Comparison of ENCODE assay signal across 19 cellular contexts in the genomic region with DNA sequence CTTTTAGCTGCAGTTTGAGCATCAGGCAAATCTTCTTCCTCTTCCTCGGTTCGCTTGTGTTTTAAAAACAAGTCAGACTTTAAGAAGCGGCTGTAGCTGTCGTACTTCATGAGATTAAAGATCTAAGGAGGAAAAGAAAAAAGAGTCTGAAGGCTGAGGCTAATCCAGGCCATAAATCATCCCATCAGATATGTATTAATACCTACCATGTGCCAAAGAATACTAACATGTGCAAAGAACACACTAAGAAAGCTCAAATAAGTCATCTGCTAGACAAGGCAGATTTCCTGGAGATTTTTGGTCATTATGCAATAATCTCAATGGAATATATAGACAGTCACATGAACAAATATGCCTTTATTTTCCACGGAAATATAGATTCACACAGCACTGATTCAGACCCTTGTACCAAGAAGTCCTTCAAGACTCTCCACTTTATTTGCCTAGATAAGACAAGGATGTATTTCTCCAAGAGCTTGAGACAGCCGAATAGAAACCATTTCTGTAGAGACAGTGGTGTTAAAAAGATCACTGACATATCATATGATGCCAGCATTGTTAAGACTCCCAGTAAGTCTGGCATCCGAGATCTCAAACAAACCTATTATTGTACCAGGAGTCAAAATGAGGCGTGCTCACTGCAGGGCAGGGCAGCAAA. TPM values are rescaled to one million over a fixed set of nuclear protein-coding genes. Genes with fewer than 3 reads are reported as not detected.
A peak's percentile ranks its signal among the peaks of the same experiment; 100 is the strongest.
DNase-seq lines count a peak whose midpoint lies in the region; ATAC-seq, FAIRE-seq and TF ChIP-seq lines count a peak whose summit lies in the region.
"Had no signal": no experiment of that assay in that cellular context is flagged by ENCODE, and none has a peak within 500 bp of the region (broad histone marks: within the 10 kb centered on the region; RNA-seq: fewer than 3 reads in every experiment).

No MANE protein-coding gene starts in this region.

- TF ChIP-seq CTCF in natural killer cell (IDR thresholded peaks at IDR 0.05) (no peak), endothelial cell of umbilical vein (IDR thresholded peaks at IDR 0.05; ENCODE audit: extremely low read depth in 1 of 2, insufficient read depth in 1 of 2, low read depth in 1 of 2, low read length in 2 of 2) (no peak), transverse colon (IDR thresholded peaks at IDR 0.05) (no peak), PC-9 (conservative IDR thresholded peaks at IDR 0.05) (no peak)

- 63 to 78% methylated on average over 7 to 8 of the region's 8 CpGs for WGBS in transverse colon (ENCODE audit: low coverage in 1 of 2), 2 donors

- in situ Hi-C loops in transverse colon (cut with MboI; ENCODE audit: low pct_ligation_motif_present in 1 of 4, low pct_unique_long_range_greater_than_20kb in 1 of 4, low sequenced_read_pairs in 3 of 4), result no loop called here

- H3K36me3 ChIP-seq in endothelial cell of umbilical vein (ENCODE audit: control insufficient read depth in 2 of 2, extremely low read depth in 1 of 2, insufficient read depth in 2 of 2, low read length in 2 of 2) (no peaks in the 10 kb centered on the region), transverse colon (no peaks in the 10 kb centered on the region), PC-9 (ENCODE audit: low read depth) (no peaks in the 10 kb centered on the region)
- H3K36me3 ChIP-seq: MG63, vagina had no signal

- H3K27me3 ChIP-seq in endothelial cell of umbilical vein (ENCODE audit: control insufficient read depth in 2 of 2, insufficient read depth in 2 of 2, low read length in 2 of 2) (no peaks in the 10 kb centered on the region), transverse colon (no peaks in the 10 kb centered on the region), PC-9 (ENCODE audit: insufficient read depth, low read depth) (no peaks in the 10 kb centered on the region)
- H3K27me3 ChIP-seq: body of pancreas, MG63, sigmoid colon, vagina had no signal

- no peak overlapping the region for H3K4me2 ChIP-seq in endothelial cell of umbilical vein (ENCODE audit: insufficient read depth, low read length)
- no peak overlapping the region for H3K4me2 ChIP-seq in PC-9

- CTCF ChIA-PET in activated CD4-positive, alpha-beta memory T cell treated with anti-CD3 and anti-CD28 coated beads, Interleukin-2, amount 10 ng/mL, durations not matched to agents 7 days and 5 days (lab: Charles Lee), result interaction anchor here (1.2 to 5.0 kb wide), 5 partner anchors 9 to 43 kb away, joined by 3 to 25 read pairs (median 4); a partner anchor contains a TSS
- CTCF ChIA-PET in endothelial cell of umbilical vein (lab: Charles Lee), result interaction anchor here (1.3 to 2.7 kb wide), 4 partner anchors 10 to 42 kb away, joined by 4 to 17 read pairs (median 4); a partner anchor contains a TSS
- CTCF ChIA-PET in PC-9 (lab: Charles Lee), result no interaction called here

- no peaks in the 10 kb centered on the region for H3K4me1 ChIP-seq in endothelial cell of umbilical vein (ENCODE audit: control insufficient read depth, extremely low read depth, insufficient read depth, low read length)
- H3K4me1 ChIP-seq in transverse colon, result peaks cover 0 to 26% (median 2%) of the 10 kb centered on the region in 4 donors
- no peaks in the 10 kb centered on the region for H3K4me1 ChIP-seq in PC-9 (replicated peaks; ENCODE audit: insufficient read depth)
- H3K4me1 ChIP-seq: body of pancreas, parathyroid adenoma had no signal

- H4K20me1 ChIP-seq in endothelial cell of umbilical vein (replicated peaks; ENCODE audit: control insufficient read depth, extremely low read depth, insufficient read depth, low read length), result no peaks in the 10 kb centered on the region
- no peaks in the 10 kb centered on the region for H4K20me1 ChIP-seq in PC-9 (ENCODE audit: insufficient read depth)

- POLR2A ChIA-PET in activated CD4-positive, alpha-beta memory T cell treated with anti-CD3 and anti-CD28 coated beads, Interleukin-2, amount 10 ng/mL, durations not matched to agents 7 days and 5 days (lab: Charles Lee), result interaction anchor here (1.0 to 6.0 kb wide), 3 partner anchors 11 to 42 kb away, joined by 3 to 38 read pairs (median 14); a partner anchor contains a TSS
- POLR2A ChIA-PET in endothelial cell of umbilical vein (lab: Charles Lee), result no interaction called here
- POLR2A ChIA-PET in PC-9 (lab: Charles Lee; ENCODE audit: unreplicated experiment), result no interaction called here

- H3K9me3 ChIP-seq in endothelial cell of umbilical vein (replicated peaks; ENCODE audit: control insufficient read depth, insufficient read depth, low read length) (no peaks in the 10 kb centered on the region), transverse colon (no peaks in the 10 kb centered on the region), PC-9 (ENCODE audit: insufficient read depth, low read depth) (no peaks in the 10 kb centered on the region)
- H3K9me3 ChIP-seq: body of pancreas, MG63, sigmoid colon, vagina had no signal

- TF ChIP-seq POLR2A in endothelial cell of umbilical vein (IDR thresholded peaks at IDR 0.05; ENCODE audit: low read depth, low read length) (no peak), transverse colon (IDR thresholded peaks at IDR 0.05) (no peak)

- H3K4me3 ChIP-seq in endothelial cell of umbilical vein (replicated peaks in 1 of 3; ENCODE audit: insufficient read depth in 1 of 3, low read depth in 1 of 3, low read length in 3 of 3) (no peak overlapping the region), transverse colon (no peak overlapping the region), PC-9 (no peak overlapping the region)
- H3K4me3 ChIP-seq: body of pancreas, MG63, sigmoid colon, vagina had no signal

- TF ChIP-seq EP300 in transverse colon (IDR thresholded peaks at IDR 0.05; ENCODE audit: low read depth), result no peak

- peak overlapping the region; percentile 51 to 53 for H3K27ac Mint-ChIP-seq in natural killer cell
- no peak overlapping the region for H3K27ac Mint-ChIP-seq in natural killer cell treated with Interleukin-12 subunit alpha and Interleukin-12 subunit beta and Interleukin-15 and Interleukin-18, amount 100 ng/mL, for 72 hours
- H3K27ac Mint-ChIP-seq in activated CD4-positive, alpha-beta memory T cell treated with anti-CD3 and anti-CD28 coated beads, Interleukin-2, amount 10 ng/mL, durations not matched to agents 7 days and 5 days, result peak overlapping the region; percentile 45

- no peak overlapping the region for H3K9ac ChIP-seq in endothelial cell of umbilical vein (replicated peaks; ENCODE audit: extremely low read depth, insufficient read depth, low read length)
- H3K9ac ChIP-seq: parathyroid adenoma had no signal

- FAIRE-seq in endothelial cell of umbilical vein (lab: Jason Lieb, UNC), result no peak
- FAIRE-seq: H1 had no signal

- H3K36me3 Mint-ChIP-seq in natural killer cell, result no peaks in the 10 kb centered on the region
- H3K36me3 Mint-ChIP-seq in natural killer cell treated with Interleukin-12 subunit alpha and Interleukin-12 subunit beta and Interleukin-15 and Interleukin-18, amount 100 ng/mL, for 72 hours, result no peaks in the 10 kb centered on the region
- peaks cover 58% of the 10 kb centered on the region for H3K36me3 Mint-ChIP-seq in activated CD4-positive, alpha-beta memory T cell treated with anti-CD3 and anti-CD28 coated beads, Interleukin-2, amount 10 ng/mL, durations not matched to agents 7 days and 5 days (ENCODE audit: low read depth)

- H3K27ac ChIP-seq in endothelial cell of umbilical vein (ENCODE audit: insufficient read depth, low read depth, low read length) (no peak overlapping the region), transverse colon (peak overlapping the region in 3 of 4 donors; percentile 2 to 43 (median 32)), PC-9 (no peak overlapping the region)
- H3K27ac ChIP-seq: body of pancreas, parathyroid adenoma, vagina had no signal

- H3K9me2 ChIP-seq in PC-9 (ENCODE audit: insufficient read depth), result no peaks in the 10 kb centered on the region

- no peak overlapping the region for H2AFZ ChIP-seq in endothelial cell of umbilical vein (ENCODE audit: low read depth, low read length)
- no peak overlapping the region for H2AFZ ChIP-seq in PC-9
- H2AFZ ChIP-seq: parathyroid adenoma had no signal

- intact Hi-C loops in natural killer cell (cut with micrococcal nuclease) (no loop called here), endothelial cell of umbilical vein (cut with micrococcal nuclease) (no loop called here), transverse colon (cut with DNase I; ENCODE audit: low total_unique reads) (no loop called here), PC-9 (cut with micrococcal nuclease; ENCODE audit: unreplicated experiment) (no loop called here)

- dilution Hi-C loops in endothelial cell of umbilical vein (cut with MboI; ENCODE audit: extremely low pct_ligation_motif_present, low sequenced_read_pairs), result no loop called here

- H3K9me1 ChIP-seq in endothelial cell of umbilical vein (replicated peaks; ENCODE audit: control insufficient read depth, extremely low read depth, insufficient read depth, low read length), result no peaks in the 10 kb centered on the region

- no TSS peak for BruUV-seq in endothelial cell of umbilical vein (replicated peaks; lab: Mats Ljungman, UMichigan)
- no TSS peak for BruUV-seq in PC-9 (replicated peaks; lab: Mats Ljungman, UMichigan)

- ATAC-seq in natural killer cell (no peak), GM18873 (IDR thresholded peaks at IDR 0.05; ENCODE audit: low FRiP score, unreplicated experiment) (no peak)
- no peak for ATAC-seq in natural killer cell treated with Interleukin-12 subunit alpha and Interleukin-12 subunit beta and Interleukin-15 and Interleukin-18, amount 100 ng/mL, for 72 hours
- ATAC-seq: body of pancreas had no signal

- no peak overlapping the region for H3K4me3 Mint-ChIP-seq in natural killer cell
- no peak overlapping the region for H3K4me3 Mint-ChIP-seq in natural killer cell treated with Interleukin-12 subunit alpha and Interleukin-12 subunit beta and Interleukin-15 and Interleukin-18, amount 100 ng/mL, for 72 hours
- no peak overlapping the region for H3K4me3 Mint-ChIP-seq in activated CD4-positive, alpha-beta memory T cell treated with anti-CD3 and anti-CD28 coated beads, Interleukin-2, amount 10 ng/mL, durations not matched to agents 7 days and 5 days

- no peaks in the 10 kb centered on the region for H3K79me2 ChIP-seq in endothelial cell of umbilical vein (ENCODE audit: control insufficient read depth, insufficient read depth, low read length)
- no peaks in the 10 kb centered on the region for H3K79me2 ChIP-seq in PC-9 (ENCODE audit: low read depth)
- H3K79me2 ChIP-seq: parathyroid adenoma had no signal

- H3K4me1 Mint-ChIP-seq in natural killer cell, result peaks cover 23 to 44% of the 10 kb centered on the region in 2 donors
- peaks cover 22 to 30% of the 10 kb centered on the region in 2 donors for H3K4me1 Mint-ChIP-seq in natural killer cell treated with Interleukin-12 subunit alpha and Interleukin-12 subunit beta and Interleukin-15 and Interleukin-18, amount 100 ng/mL, for 72 hours (ENCODE audit: low read depth in 2 of 2)
- H3K4me1 Mint-ChIP-seq in activated CD4-positive, alpha-beta memory T cell treated with anti-CD3 and anti-CD28 coated beads, Interleukin-2, amount 10 ng/mL, durations not matched to agents 7 days and 5 days, result peaks cover 69% of the 10 kb centered on the region

- H3F3A ChIP-seq in PC-9 (ENCODE audit: insufficient read depth, low read depth), result no peaks in the 10 kb centered on the region

- no peaks in the 10 kb centered on the region for H3K9me3 Mint-ChIP-seq in natural killer cell
- no peaks in the 10 kb centered on the region for H3K9me3 Mint-ChIP-seq in natural killer cell treated with Interleukin-12 subunit alpha and Interleukin-12 subunit beta and Interleukin-15 and Interleukin-18, amount 100 ng/mL, for 72 hours
- no peaks in the 10 kb centered on the region for H3K9me3 Mint-ChIP-seq in activated CD4-positive, alpha-beta memory T cell treated with anti-CD3 and anti-CD28 coated beads, Interleukin-2, amount 10 ng/mL, durations not matched to agents 7 days and 5 days

- H3K27me3 Mint-ChIP-seq in natural killer cell (ENCODE audit: low read depth in 2 of 2), result no peaks in the 10 kb centered on the region
- H3K27me3 Mint-ChIP-seq in natural killer cell treated with Interleukin-12 subunit alpha and Interleukin-12 subunit beta and Interleukin-15 and Interleukin-18, amount 100 ng/mL, for 72 hours, result no peaks in the 10 kb centered on the region
- H3K27me3 Mint-ChIP-seq in activated CD4-positive, alpha-beta memory T cell treated with anti-CD3 and anti-CD28 coated beads, Interleukin-2, amount 10 ng/mL, durations not matched to agents 7 days and 5 days, result no peaks in the 10 kb centered on the region

- DNase-seq in natural killer cell (no peak), endothelial cell of umbilical vein (ENCODE audit: low read depth, low spot score) (peak; percentile 18), transverse colon (no peak), PC-9 (no peak), DMS153 treated with DMSO at 0.1 percent for 48 hours (lab: John Stamatoyannopoulos, UW; ENCODE audit: unreplicated experiment) (no peak)
- DNase-seq in natural killer cell treated with Interleukin-12 subunit alpha and Interleukin-12 subunit beta and Interleukin-15 and Interleukin-18, amount 100 ng/mL, for 72 hours (ENCODE audit: low spot score), result no peak
- no peak for DNase-seq in activated CD4-positive, alpha-beta memory T cell treated with anti-CD3 and anti-CD28 coated beads, Interleukin-2, amount 10 ng/mL, durations not matched to agents 7 days and 5 days
- DNase-seq: activated effector memory CD4-positive, alpha-beta T cell treated with anti-CD3 and anti-CD28 coated beads, Interleukin-2, amount 50 U/mL, for 16 hours; body of pancreas; cortex of kidney; MG63; NCI-H345; NK-92 treated with Interleukin-12 subunit alpha and Interleukin-12 subunit beta, amount 100 ng/mL, for 24 hours; sigmoid colon; stimulated activated CD4-positive, alpha-beta T cell treated with anti-CD3 and anti-CD28 coated beads, Interleukin-1b, Interleukin-23, amount 100 ng/mL, for 48 hours had no signal

RNA-seq across cellular contexts. Expression of a gene that starts 42.3 kb away (rescaled TPM):
- total RNA-seq in natural killer cell, result 10 to 100 TPM; 13.5 to 25.7 (median 21.4) TPM
- total RNA-seq in natural killer cell treated with Interleukin-12 subunit alpha and Interleukin-12 subunit beta and Interleukin-15 and Interleukin-18, amount 100 ng/mL, for 72 hours, result 10 to 100 TPM; 23.0 to 26.1 TPM
- 100 to 1,000 TPM; 137 to 140 TPM for total RNA-seq in activated CD4-positive, alpha-beta memory T cell treated with anti-CD3 and anti-CD28 coated beads, Interleukin-2, amount 10 ng/mL, durations not matched to agents 7 days and 5 days
- total RNA-seq in endothelial cell of umbilical vein, result 21.8 and 22.4 TPM in 2 replicates
- 5.4 and 7.8 TPM in 2 replicates for polyA plus RNA-seq in endothelial cell of umbilical vein
- polyA plus RNA-seq in endothelial cell of umbilical vein (2011; cell fraction: cytosol; rRNA removed), result 19.1 and 23.1 TPM in 2 replicates
- 4.7 and 6.9 TPM in 2 replicates for polyA plus RNA-seq in endothelial cell of umbilical vein (2011; cell fraction: nucleus; rRNA removed)
- 63.3 and 70.5 TPM in 2 replicates for polyA plus RNA-seq in endothelial cell of umbilical vein (2012)
- polyA minus RNA-seq in endothelial cell of umbilical vein, result 4.8 and 7.4 TPM in 2 replicates
- 3.0 TPM for polyA minus RNA-seq in endothelial cell of umbilical vein (2011; cell fraction: cytosol; rRNA and poly(A)+ RNA removed)
- 1.0 TPM in 1 of 2 replicates, not detected in the other for polyA minus RNA-seq in endothelial cell of umbilical vein (2011; cell fraction: nucleus; rRNA and poly(A)+ RNA removed)
- total RNA-seq in transverse colon, result 10 to 100 TPM; 26.3 to 47.1 (median 38.8) TPM
- total RNA-seq in PC-9 (2021), result 44.5 and 46.0 TPM in 2 replicates

Comparison
In these comparisons a context has a peak if more than half of its experiments do, and no peak if none do; other contexts are left out.
1. H3K27ac Mint-ChIP-seq: peak in natural killer cell (2 of 2) and activated CD4-positive, alpha-beta memory T cell treated with anti-CD3 and anti-CD28 coated beads, Interleukin-2, amount 10 ng/mL, durations not matched to agents 7 days and 5 days (single experiment); none in natural killer cell treated with Interleukin-12 subunit alpha and Interleukin-12 subunit beta and Interleukin-15 and Interleukin-18, amount 100 ng/mL, for 72 hours (0 of 2).
2. H3K27ac ChIP-seq: peak in transverse colon (3 of 4); none in endothelial cell of umbilical vein (single experiment) and PC-9 (single experiment).